In the genomic region with DNA sequence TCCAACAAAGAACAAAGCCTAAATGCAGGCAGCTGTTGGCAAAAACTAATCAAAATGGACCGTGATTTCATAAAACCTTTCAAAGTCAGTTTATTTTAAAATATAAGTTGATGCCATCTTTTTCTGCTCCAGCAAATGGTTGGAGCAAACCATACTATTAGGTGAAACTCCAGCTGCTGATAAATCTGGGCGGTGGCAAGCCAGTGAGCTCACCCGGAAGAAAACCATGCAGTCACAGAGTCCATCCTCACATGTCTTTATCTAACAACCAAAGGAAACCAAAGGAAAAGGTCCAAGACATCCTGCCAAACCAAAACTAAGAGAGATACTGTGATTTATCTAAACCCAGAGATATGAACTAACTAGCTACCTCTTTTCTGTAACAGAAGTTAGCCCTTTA, we compare ENCODE assay signal across 1 cellular context.
TF ChIP-seq lines count a peak whose summit lies in the region.

No MANE protein-coding gene starts in this region.

TF ChIP-seq in K562, 482 proteins besides CTCF, POLR2A, EP300 and RAD21 (continued from another document):
- TF ChIP-seq NR0B1 (IDR thresholded peaks at IDR 0.05; ENCODE audit: partially characterized antibody): no peak
- no peak for TF ChIP-seq WHSC1 (IDR thresholded peaks at IDR 0.05; ENCODE audit: low read length)
